Comparison of ENCODE assay signal across 20 cellular contexts in genomic region chr12:4045433-4045760, GRCh38.
DNase-seq lines count a peak whose midpoint lies in the region; ATAC-seq and TF ChIP-seq lines count a peak whose summit lies in the region.
"Had no signal": no experiment of that assay in that cellular context is flagged by ENCODE, and none has a peak within 500 bp of the region (broad histone marks: within the 10 kb centered on the region; RNA-seq: fewer than 3 reads in every experiment).

No MANE protein-coding gene starts in this region.

- H3K9ac ChIP-seq in neural progenitor cell, result no peak overlapping the region
- H3K9ac ChIP-seq: BLaER1, GM23248 had no signal

- intact Hi-C loops in natural killer cell (cut with micrococcal nuclease) (no loop called here), testis (cut with DNase I; ENCODE audit: low total_unique reads) (no loop called here), stomach (cut with DNase I; ENCODE audit: low total_unique reads) (no loop called here)

- no peak overlapping the region for H2AFZ ChIP-seq in neural progenitor cell (replicated peaks)
- H2AFZ ChIP-seq: GM23248 had no signal

- H3K9me3 Mint-ChIP-seq in natural killer cell treated with Interleukin-12 subunit alpha and Interleukin-12 subunit beta and Interleukin-15 and Interleukin-18, amount 100 ng/mL, for 72 hours, result no peaks in the 10 kb centered on the region
- no peaks in the 10 kb centered on the region for H3K9me3 Mint-ChIP-seq in natural killer cell
- peaks cover 14% of the 10 kb centered on the region for H3K9me3 Mint-ChIP-seq in neural progenitor cell
- H3K9me3 Mint-ChIP-seq: CD4-positive, CD25-positive, alpha-beta regulatory T cell; CD8-positive, alpha-beta T cell had no signal

- H3K27me3 ChIP-seq in neural progenitor cell (no peaks in the 10 kb centered on the region), testis (no peaks in the 10 kb centered on the region), stomach (peaks cover 0 to 10% (median 0%) of the 10 kb centered on the region in 3 donors)
- H3K27me3 ChIP-seq: BLaER1 had no signal

- peaks cover 39% of the 10 kb centered on the region for H3K4me1 ChIP-seq in neural progenitor cell
- no peaks in the 10 kb centered on the region for H3K4me1 ChIP-seq in testis
- H3K4me1 ChIP-seq in stomach, result no peaks in the 10 kb centered on the region

- no peak for ATAC-seq in natural killer cell treated with Interleukin-12 subunit alpha and Interleukin-12 subunit beta and Interleukin-15 and Interleukin-18, amount 100 ng/mL, for 72 hours
- no peak for ATAC-seq in natural killer cell
- ATAC-seq: CD8-positive, alpha-beta T cell; HCT116 had no signal

- H3K4me3 ChIP-seq in neural progenitor cell, result no peak overlapping the region
- no peak overlapping the region for H3K4me3 ChIP-seq in testis
- no peak overlapping the region for H3K4me3 ChIP-seq in stomach
- H3K4me3 ChIP-seq: BLaER1, GM23248 had no signal

- no peaks in the 10 kb centered on the region for H3K36me3 Mint-ChIP-seq in natural killer cell treated with Interleukin-12 subunit alpha and Interleukin-12 subunit beta and Interleukin-15 and Interleukin-18, amount 100 ng/mL, for 72 hours
- H3K36me3 Mint-ChIP-seq in natural killer cell, result no peaks in the 10 kb centered on the region
- peaks cover 4% of the 10 kb centered on the region for H3K36me3 Mint-ChIP-seq in neural progenitor cell
- H3K36me3 Mint-ChIP-seq: CD4-positive, CD25-positive, alpha-beta regulatory T cell had no signal

- peaks cover 10% of the 10 kb centered on the region for H3F3A ChIP-seq in neural progenitor cell (ENCODE audit: low read depth)

- H4K20me1 ChIP-seq in neural progenitor cell (ENCODE audit: low read depth), result no peaks in the 10 kb centered on the region
- H4K20me1 ChIP-seq: BLaER1 had no signal

- no peak overlapping the region for H3K27ac Mint-ChIP-seq in natural killer cell treated with Interleukin-12 subunit alpha and Interleukin-12 subunit beta and Interleukin-15 and Interleukin-18, amount 100 ng/mL, for 72 hours
- H3K27ac Mint-ChIP-seq in natural killer cell (no peak overlapping the region), neural progenitor cell (peak overlapping the region; percentile 86)
- H3K27ac Mint-ChIP-seq: B cell; CD4-positive, CD25-positive, alpha-beta regulatory T cell; CD8-positive, alpha-beta T cell had no signal

- no peaks in the 10 kb centered on the region for H3K79me2 ChIP-seq in neural progenitor cell (ENCODE audit: low read depth)

- H3K4me2 ChIP-seq in neural progenitor cell, result no peak overlapping the region

- WGBS in testis, 2 donors, result 48 to 67% methylated on average over 10 of the region's 10 CpGs
- 68 to 83% (median 74%) methylated on average over 10 of the region's 10 CpGs for WGBS in stomach, 5 donors

- H3K4me1 Mint-ChIP-seq in natural killer cell treated with Interleukin-12 subunit alpha and Interleukin-12 subunit beta and Interleukin-15 and Interleukin-18, amount 100 ng/mL, for 72 hours (ENCODE audit: low read depth in 2 of 2), result peaks cover 0 to 8% of the 10 kb centered on the region in 2 donors
- H3K4me1 Mint-ChIP-seq in natural killer cell (no peaks in the 10 kb centered on the region), neural progenitor cell (peaks cover 39% of the 10 kb centered on the region)
- H3K4me1 Mint-ChIP-seq: B cell; CD4-positive, CD25-positive, alpha-beta regulatory T cell had no signal

- no peak for TF ChIP-seq EP300 in stomach (IDR thresholded peaks at IDR 0.05)

- H3K4me3 Mint-ChIP-seq in natural killer cell treated with Interleukin-12 subunit alpha and Interleukin-12 subunit beta and Interleukin-15 and Interleukin-18, amount 100 ng/mL, for 72 hours, result no peak overlapping the region
- H3K4me3 Mint-ChIP-seq in natural killer cell (no peak overlapping the region), neural progenitor cell (no peak overlapping the region)
- H3K4me3 Mint-ChIP-seq: B cell; CD4-positive, CD25-positive, alpha-beta regulatory T cell; CD8-positive, alpha-beta T cell; H9 had no signal

- TF ChIP-seq CTCF in natural killer cell (IDR thresholded peaks at IDR 0.05), result no peak
- TF ChIP-seq CTCF in neural progenitor cell (IDR thresholded peaks at IDR 0.05), result no peak
- TF ChIP-seq CTCF in testis (IDR thresholded peaks at IDR 0.05), result no peak
- no peak for TF ChIP-seq CTCF in stomach (IDR thresholded peaks at IDR 0.05)

- H3K9me3 ChIP-seq in neural progenitor cell (ENCODE audit: low read depth), result no peaks in the 10 kb centered on the region
- no peaks in the 10 kb centered on the region for H3K9me3 ChIP-seq in testis
- no peaks in the 10 kb centered on the region for H3K9me3 ChIP-seq in stomach
- H3K9me3 ChIP-seq: BLaER1, Caco-2 had no signal

- DNase-seq in activated CD8-positive, alpha-beta memory T cell treated with anti-CD3 and anti-CD28 coated beads for 24 hours, result peak; percentile 15
- no peak for DNase-seq in activated CD8-positive, alpha-beta memory T cell treated with anti-CD3 and anti-CD28 coated beads, Interleukin-2, amount 50 U/mL, for 4 hours
- DNase-seq in natural killer cell treated with Interleukin-12 subunit alpha and Interleukin-12 subunit beta and Interleukin-15 and Interleukin-18, amount 100 ng/mL, for 72 hours (ENCODE audit: low spot score), result peak; percentile 22
- DNase-seq in natural killer cell, result no peak
- DNase-seq in neural progenitor cell (ENCODE audit: low spot score), result no peak
- DNase-seq in testis, result peak; percentile 43
- no peak for DNase-seq in stomach
- DNase-seq in activated gamma-delta T cell treated with Interleukin-2 at 50 U/mL for 16 hours, result no peak
- DNase-seq: Caco-2; CD4-positive, CD25-positive, alpha-beta regulatory T cell; CD8-positive, alpha-beta T cell; DMS153; DND-41; GM23248; H9 had no signal

- no peaks in the 10 kb centered on the region for H3K36me3 ChIP-seq in neural progenitor cell
- H3K36me3 ChIP-seq in testis (ENCODE audit: low read depth, missing control alignments), result no peaks in the 10 kb centered on the region
- H3K36me3 ChIP-seq in stomach, result no peaks in the 10 kb centered on the region
- H3K36me3 ChIP-seq: BLaER1 had no signal

- TF ChIP-seq POLR2A in testis (IDR thresholded peaks at IDR 0.05), result no peak
- TF ChIP-seq POLR2A in stomach (IDR thresholded peaks at IDR 0.05), result no peak

- H3K27me3 Mint-ChIP-seq in natural killer cell treated with Interleukin-12 subunit alpha and Interleukin-12 subunit beta and Interleukin-15 and Interleukin-18, amount 100 ng/mL, for 72 hours, result peaks cover 11 to 17% of the 10 kb centered on the region in 2 donors
- H3K27me3 Mint-ChIP-seq in natural killer cell (ENCODE audit: low read depth in 2 of 2), result peaks cover 20 to 52% of the 10 kb centered on the region in 2 donors
- peaks cover 2% of the 10 kb centered on the region for H3K27me3 Mint-ChIP-seq in neural progenitor cell (ENCODE audit: insufficient read depth, low read depth)

- no peak overlapping the region for H3K27ac ChIP-seq in neural progenitor cell
- no peak overlapping the region for H3K27ac ChIP-seq in testis
- H3K27ac ChIP-seq in stomach, result no peak overlapping the region
- H3K27ac ChIP-seq: 22Rv1, BLaER1, C4-2B, GM23248 had no signal

Comparison
In these comparisons a context has a peak if more than half of its experiments do, and no peak if none do; other contexts are left out.
1. DNase-seq: peak in activated CD8-positive, alpha-beta memory T cell treated with anti-CD3 and anti-CD28 coated beads for 24 hours (single experiment), natural killer cell treated with Interleukin-12 subunit alpha and Interleukin-12 subunit beta and Interleukin-15 and Interleukin-18, amount 100 ng/mL, for 72 hours (single experiment) and testis (single experiment); none in activated CD8-positive, alpha-beta memory T cell treated with anti-CD3 and anti-CD28 coated beads, Interleukin-2, amount 50 U/mL, for 4 hours (single experiment), natural killer cell (single experiment), neural progenitor cell (single experiment), stomach (single experiment) and activated gamma-delta T cell treated with Interleukin-2 at 50 U/mL for 16 hours (single experiment).